Comparison of ENCODE assay signal across 43 cellular contexts in genomic region chr5:161804263-161804662, GRCh38. TPM values are rescaled to one million over a fixed set of nuclear protein-coding genes. Genes with fewer than 3 reads are reported as not detected.
"Had no signal": no experiment of that assay in that cellular context is flagged by ENCODE, and none has a peak within 500 bp of the region (broad histone marks: within the 10 kb centered on the region; RNA-seq: fewer than 3 reads in every experiment).

No MANE protein-coding gene starts in this region.

- H3K27me3 ChIP-seq: adrenal gland, body of pancreas, esophagus squamous epithelium, gastroesophageal sphincter had no signal

- H3K27me3 Mint-ChIP-seq: activated CD4-positive, alpha-beta memory T cell treated with anti-CD3 and anti-CD28 coated beads for 36 hours; activated CD4-positive, alpha-beta T cell treated with anti-CD3 and anti-CD28 coated beads for 36 hours; activated CD4-positive, alpha-beta T cell treated with anti-CD3 and anti-CD28 coated beads, Interleukin-2, amount 10 ng/mL, durations not matched to agents 24 days and 14 days; activated CD8-positive, alpha-beta memory T cell treated with anti-CD3 and anti-CD28 coated beads, Interleukin-2, amount 10 ng/mL, durations not matched to agents 7 days and 5 days; activated naive CD4-positive, alpha-beta T cell treated with anti-CD3 and anti-CD28 coated beads, Interleukin-2, amount 50 U/mL, for 24 hours; activated naive CD8-positive, alpha-beta T cell treated with anti-CD3 and anti-CD28 coated beads for 36 hours; activated naive CD8-positive, alpha-beta T cell treated with anti-CD3 and anti-CD28 coated beads, Interleukin-2, amount 50 U/mL, for 24 hours; effector memory CD8-positive, alpha-beta T cell; T-helper 17 cell had no signal

- H3K36me3 Mint-ChIP-seq: activated CD4-positive, alpha-beta memory T cell treated with anti-CD3 and anti-CD28 coated beads for 36 hours; activated CD8-positive, alpha-beta memory T cell treated with anti-CD3 and anti-CD28 coated beads, Interleukin-2, amount 10 ng/mL, durations not matched to agents 7 days and 5 days; activated naive CD4-positive, alpha-beta T cell treated with anti-CD3 and anti-CD28 coated beads, Interleukin-2, amount 50 U/mL, for 24 hours; activated naive CD8-positive, alpha-beta T cell treated with anti-CD3 and anti-CD28 coated beads for 36 hours had no signal

- DNase-seq: activated CD4-positive, alpha-beta memory T cell treated with anti-CD3 and anti-CD28 coated beads for 36 hours; activated CD4-positive, alpha-beta T cell treated with anti-CD3 and anti-CD28 coated beads for 36 hours; activated CD4-positive, alpha-beta T cell treated with anti-CD3 and anti-CD28 coated beads, Interleukin-2, amount 10 ng/mL, durations not matched to agents 24 days and 14 days; activated CD4-positive, CD25-positive, alpha-beta regulatory T cell; activated CD4-positive, CD25-positive, alpha-beta regulatory T cell treated with anti-CD3 and anti-CD28 coated beads, Interleukin-2, amount 50 U/mL, for 72 hours; activated CD8-positive, alpha-beta memory T cell treated with anti-CD3 and anti-CD28 coated beads, Interleukin-2, amount 10 ng/mL, durations not matched to agents 7 days and 5 days; activated CD8-positive, alpha-beta memory T cell treated with anti-CD3 and anti-CD28 coated beads, Interleukin-2, amount 50 U/mL, for 4 hours; activated CD8-positive, alpha-beta T cell treated with anti-CD3 and anti-CD28 coated beads, Interleukin-2, amount 10 ng/mL, durations not matched to agents 7 days and 5 days; activated effector memory CD4-positive, alpha-beta T cell treated with anti-CD3 and anti-CD28 coated beads, Interleukin-2, amount 50 U/mL, for 16 hours; activated naive CD4-positive, alpha-beta T cell treated with anti-CD3 and anti-CD28 coated beads for 36 hours; activated naive CD8-positive, alpha-beta T cell treated with anti-CD3 and anti-CD28 coated beads for 36 hours; activated naive CD8-positive, alpha-beta T cell treated with anti-CD3 and anti-CD28 coated beads, Interleukin-2, amount 50 U/mL, for 24 hours; activated T-cell treated with anti-CD3 and anti-CD28 coated beads, Interleukin-2, amount 50 U/mL, for 1 hour; activated T-cell treated with anti-CD3 and anti-CD28 coated beads, Interleukin-2, amount 50 U/mL, for 48 hours; adrenal gland; amygdala; aorta; body of pancreas; caudate nucleus; cortex of kidney; dermis blood vessel endothelial cell; effector CD4-positive, alpha-beta T cell; effector memory CD8-positive, alpha-beta T cell; esophagus squamous epithelium; foreskin melanocyte; T-helper 1 cell; T-helper 17 cell; T1000; WERI-Rb-1 had no signal

- H3K4me3 ChIP-seq: adrenal gland, body of pancreas, esophagus squamous epithelium, gastroesophageal sphincter had no signal

- ATAC-seq: activated CD4-positive, alpha-beta T cell treated with anti-CD3 and anti-CD28 coated beads for 36 hours; activated CD8-positive, alpha-beta memory T cell treated with anti-CD3 and anti-CD28 coated beads, Interleukin-2, amount 10 ng/mL, durations not matched to agents 7 days and 5 days; activated CD8-positive, alpha-beta T cell treated with anti-CD3 and anti-CD28 coated beads, Interleukin-2, amount 10 ng/mL, durations not matched to agents 7 days and 5 days; activated naive CD8-positive, alpha-beta T cell treated with anti-CD3 and anti-CD28 coated beads, Interleukin-2, amount 50 U/mL, for 24 hours; body of pancreas; effector memory CD8-positive, alpha-beta T cell; gastroesophageal sphincter; T-helper 17 cell had no signal

- H3K4me3 Mint-ChIP-seq: activated CD4-positive, alpha-beta memory T cell treated with anti-CD3 and anti-CD28 coated beads for 36 hours; activated CD4-positive, alpha-beta T cell treated with anti-CD3 and anti-CD28 coated beads for 36 hours; activated CD4-positive, alpha-beta T cell treated with anti-CD3 and anti-CD28 coated beads, Interleukin-2, amount 10 ng/mL, durations not matched to agents 24 days and 14 days; activated CD8-positive, alpha-beta memory T cell treated with anti-CD3 and anti-CD28 coated beads, Interleukin-2, amount 10 ng/mL, durations not matched to agents 7 days and 5 days; activated CD8-positive, alpha-beta T cell treated with anti-CD3 and anti-CD28 coated beads, Interleukin-2, amount 10 ng/mL, durations not matched to agents 7 days and 5 days; activated naive CD4-positive, alpha-beta T cell treated with anti-CD3 and anti-CD28 coated beads for 36 hours; activated naive CD4-positive, alpha-beta T cell treated with anti-CD3 and anti-CD28 coated beads, Interleukin-2, amount 50 U/mL, for 24 hours; activated naive CD8-positive, alpha-beta T cell treated with anti-CD3 and anti-CD28 coated beads for 36 hours; activated naive CD8-positive, alpha-beta T cell treated with anti-CD3 and anti-CD28 coated beads, Interleukin-2, amount 50 U/mL, for 24 hours; activated T-helper 1 cell treated with anti-CD3 and anti-CD28 coated beads, Interleukin-12 subunit alpha, Interleukin-12 subunit beta, Interleukin-2, Interleukin-4 antibody, amounts not matched to agents 30 ng/mL and 10 ng/mL and 1 ng/mL, durations not matched to agents 14 hours and 24 hours and 36 hours; effector memory CD8-positive, alpha-beta T cell; T-helper 17 cell; T-helper 2 cell treated with Interferon-gamma antibody and Interleukin-4, amounts not matched to agents 5 μg/mL and 100 μg/mL, for 36 hours had no signal

- H3K4me1 Mint-ChIP-seq: activated CD4-positive, alpha-beta T cell treated with anti-CD3 and anti-CD28 coated beads for 36 hours; activated CD4-positive, alpha-beta T cell treated with anti-CD3 and anti-CD28 coated beads, Interleukin-2, amount 10 ng/mL, durations not matched to agents 24 days and 14 days; activated CD8-positive, alpha-beta memory T cell treated with anti-CD3 and anti-CD28 coated beads, Interleukin-2, amount 10 ng/mL, durations not matched to agents 7 days and 5 days; activated naive CD4-positive, alpha-beta T cell treated with anti-CD3 and anti-CD28 coated beads, Interleukin-2, amount 50 U/mL, for 24 hours; activated naive CD8-positive, alpha-beta T cell treated with anti-CD3 and anti-CD28 coated beads for 36 hours; activated naive CD8-positive, alpha-beta T cell treated with anti-CD3 and anti-CD28 coated beads, Interleukin-2, amount 50 U/mL, for 24 hours; T-helper 17 cell had no signal

- H3K36me3 ChIP-seq: adrenal gland, esophagus squamous epithelium, gastroesophageal sphincter, WERI-Rb-1 had no signal

- FAIRE-seq: colon, endometrium, endothelial cell of umbilical vein had no signal

- H3K9me3 ChIP-seq: adrenal gland, body of pancreas, esophagus squamous epithelium, gastroesophageal sphincter had no signal

- H3K4me1 ChIP-seq: adrenal gland, body of pancreas, esophagus squamous epithelium, gastroesophageal sphincter had no signal

- H3K27ac ChIP-seq: adrenal gland, body of pancreas, epithelial cell of prostate, esophagus squamous epithelium, gastroesophageal sphincter, WERI-Rb-1 had no signal

- H3K27ac Mint-ChIP-seq: activated CD4-positive, alpha-beta memory T cell treated with anti-CD3 and anti-CD28 coated beads for 36 hours; activated CD4-positive, alpha-beta T cell treated with anti-CD3 and anti-CD28 coated beads for 36 hours; activated CD4-positive, alpha-beta T cell treated with anti-CD3 and anti-CD28 coated beads, Interleukin-2, amount 10 ng/mL, durations not matched to agents 24 days and 14 days; activated CD8-positive, alpha-beta memory T cell treated with anti-CD3 and anti-CD28 coated beads, Interleukin-2, amount 10 ng/mL, durations not matched to agents 7 days and 5 days; activated CD8-positive, alpha-beta T cell treated with anti-CD3 and anti-CD28 coated beads, Interleukin-2, amount 10 ng/mL, durations not matched to agents 7 days and 5 days; activated naive CD4-positive, alpha-beta T cell treated with anti-CD3 and anti-CD28 coated beads for 36 hours; activated naive CD4-positive, alpha-beta T cell treated with anti-CD3 and anti-CD28 coated beads, Interleukin-2, amount 50 U/mL, for 24 hours; activated naive CD8-positive, alpha-beta T cell treated with anti-CD3 and anti-CD28 coated beads for 36 hours; activated naive CD8-positive, alpha-beta T cell treated with anti-CD3 and anti-CD28 coated beads, Interleukin-2, amount 50 U/mL, for 24 hours; activated T-helper 1 cell treated with anti-CD3 and anti-CD28 coated beads, Interleukin-12 subunit alpha, Interleukin-12 subunit beta, Interleukin-2, Interleukin-4 antibody, amounts not matched to agents 30 ng/mL and 10 ng/mL and 1 ng/mL, durations not matched to agents 14 hours and 24 hours and 36 hours; activated T-helper 2 cell treated with anti-CD3 and anti-CD28 coated beads, Interferon-gamma antibody, Interleukin-2, Interleukin-4, amounts not matched to agents 10 μg/mL and 5 μg/mL and 100 μg/mL, durations not matched to agents 14 hours and 24 hours and 36 hours; effector memory CD8-positive, alpha-beta T cell; T-helper 17 cell; T-helper 2 cell treated with Interferon-gamma antibody and Interleukin-4, amounts not matched to agents 5 μg/mL and 100 μg/mL, for 36 hours had no signal

- H3K9me3 Mint-ChIP-seq: activated CD4-positive, alpha-beta T cell treated with anti-CD3 and anti-CD28 coated beads, Interleukin-2, amount 10 ng/mL, durations not matched to agents 24 days and 14 days; activated naive CD8-positive, alpha-beta T cell treated with anti-CD3 and anti-CD28 coated beads for 36 hours; activated T-helper 1 cell treated with anti-CD3 and anti-CD28 coated beads, Interleukin-12 subunit alpha, Interleukin-12 subunit beta, Interleukin-2, Interleukin-4 antibody, amounts not matched to agents 30 ng/mL and 10 ng/mL and 1 ng/mL, durations not matched to agents 14 hours and 24 hours and 36 hours; activated T-helper 2 cell treated with anti-CD3 and anti-CD28 coated beads, Interferon-gamma antibody, Interleukin-2, Interleukin-4, amounts not matched to agents 10 μg/mL and 5 μg/mL and 100 μg/mL, durations not matched to agents 14 hours and 24 hours and 36 hours; T-helper 2 cell treated with Interferon-gamma antibody and Interleukin-4, amounts not matched to agents 5 μg/mL and 100 μg/mL, for 36 hours had no signal

RNA-seq across cellular contexts. Expression of gene GABRA1, which starts 43.7 kb away (rescaled TPM):
- total RNA-seq: activated CD4-positive, alpha-beta memory T cell treated with anti-CD3 and anti-CD28 coated beads for 36 hours; activated CD4-positive, alpha-beta T cell treated with anti-CD3 and anti-CD28 coated beads for 36 hours; activated CD4-positive, alpha-beta T cell treated with anti-CD3 and anti-CD28 coated beads, Interleukin-2, amount 10 ng/mL, durations not matched to agents 24 days and 14 days; activated CD8-positive, alpha-beta memory T cell treated with anti-CD3 and anti-CD28 coated beads for 36 hours; activated CD8-positive, alpha-beta memory T cell treated with anti-CD3 and anti-CD28 coated beads, Interleukin-2, amount 10 ng/mL, durations not matched to agents 7 days and 5 days; activated CD8-positive, alpha-beta T cell treated with anti-CD3 and anti-CD28 coated beads, Interleukin-2, amount 10 ng/mL, durations not matched to agents 7 days and 5 days; activated naive CD4-positive, alpha-beta T cell treated with anti-CD3 and anti-CD28 coated beads for 36 hours; activated naive CD8-positive, alpha-beta T cell treated with anti-CD3 and anti-CD28 coated beads for 36 hours; activated T-helper 1 cell treated with anti-CD3 and anti-CD28 coated beads, Interleukin-12 subunit alpha, Interleukin-12 subunit beta, Interleukin-2, Interleukin-4 antibody, amounts not matched to agents 30 ng/mL and 10 ng/mL and 1 ng/mL, durations not matched to agents 14 hours and 24 hours and 36 hours; activated T-helper 2 cell treated with anti-CD3 and anti-CD28 coated beads, Interferon-gamma antibody, Interleukin-2, Interleukin-4, amounts not matched to agents 10 μg/mL and 5 μg/mL and 100 μg/mL, durations not matched to agents 14 hours and 24 hours and 36 hours; aorta; body of pancreas; chondrocyte; dermis blood vessel endothelial cell; endothelial cell of umbilical vein; esophagus squamous epithelium; fibroblast of lung; fibroblast of villous mesenchyme; glomerular endothelial cell had no signal
